Comparison of ENCODE assay signal across 8 cellular contexts in the genomic region with DNA sequence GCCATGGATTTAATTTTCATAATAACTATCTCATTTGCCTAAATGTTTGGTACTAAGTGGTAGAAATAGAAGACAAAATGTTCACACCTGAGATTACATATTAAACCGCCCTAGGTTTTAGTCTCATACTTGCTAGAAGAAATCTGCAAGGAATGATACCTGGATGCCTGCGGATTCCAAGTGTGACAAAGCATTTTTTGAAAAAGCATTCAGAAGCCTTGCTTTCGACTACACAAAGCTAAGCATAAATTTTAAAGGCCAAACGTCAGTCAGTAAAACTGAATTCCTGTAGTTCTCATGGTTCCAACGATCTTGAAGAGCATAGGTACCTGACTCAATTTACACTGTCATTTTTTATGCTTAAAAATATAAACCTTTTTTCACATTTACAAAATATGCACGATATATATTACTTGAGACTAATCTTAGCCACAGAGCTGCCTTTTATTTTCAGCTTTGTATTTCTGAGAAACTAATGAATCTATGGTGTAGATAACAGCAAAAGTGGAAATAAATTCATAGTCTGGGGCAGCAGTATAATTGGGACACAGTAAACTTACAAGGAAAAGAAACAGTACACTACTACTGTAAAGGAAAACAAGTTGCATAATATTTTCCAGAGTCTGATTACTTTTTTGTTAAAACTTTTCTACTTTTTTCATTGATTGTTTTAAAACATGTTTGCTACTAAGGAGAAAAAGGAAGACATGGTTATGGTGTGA. TPM values are rescaled to one million over a fixed set of nuclear protein-coding genes. Genes with fewer than 3 reads are reported as not detected.
DNase-seq lines count a peak whose midpoint lies in the region; ATAC-seq and TF ChIP-seq lines count a peak whose summit lies in the region.
"Had no signal": no experiment of that assay in that cellular context is flagged by ENCODE, and none has a peak within 500 bp of the region (broad histone marks: within the 10 kb centered on the region; RNA-seq: fewer than 3 reads in every experiment).

No MANE protein-coding gene starts in this region.

- peak overlapping the region; percentile 51; the same call in 1 of the 2 replicates for H3K4me3 ChIP-seq in GM08714 (ENCODE audit: low read length)
- H3K4me3 ChIP-seq in effector memory CD4-positive, alpha-beta T cell (ENCODE audit: insufficient read depth, low read depth, low read length, poor library complexity, severe bottlenecking): peak overlapping the region; percentile 60
- H3K4me3 ChIP-seq in prostate gland: peak overlapping the region in 1 of 2 donors; percentile 44

- ATAC-seq in GM21528 (IDR thresholded peaks at IDR 0.05; ENCODE audit: low FRiP score, unreplicated experiment) (no peak), HG03565 (IDR thresholded peaks at IDR 0.05; ENCODE audit: unreplicated experiment) (no peak)

- no peaks in the 10 kb centered on the region for H3K4me1 ChIP-seq in effector memory CD4-positive, alpha-beta T cell (ENCODE audit: control insufficient read depth, insufficient read depth, low read length, poor library complexity, severe bottlenecking)
- no peaks in the 10 kb centered on the region for H3K4me1 ChIP-seq in prostate gland (replicated peaks)

- H3K27me3 ChIP-seq in effector memory CD4-positive, alpha-beta T cell (replicated peaks; ENCODE audit: control insufficient read depth, insufficient read depth, low read length, poor library complexity, severe bottlenecking): no peaks in the 10 kb centered on the region
- no peaks in the 10 kb centered on the region for H3K27me3 ChIP-seq in prostate gland (replicated peaks; ENCODE audit: insufficient read depth)

- intact Hi-C loops in prostate gland (cut with DNase I): no loop called here

- no peak for TF ChIP-seq CTCF in prostate gland (IDR thresholded peaks at IDR 0.05)

- no peak for TF ChIP-seq POLR2A in prostate gland (IDR thresholded peaks at IDR 0.05)

- peak; percentile 53 for DNase-seq in OCI-M1 (lab: John Stamatoyannopoulos, UW)
- DNase-seq in effector memory CD4-positive, alpha-beta T cell: no peak
- DNase-seq in prostate gland (ENCODE audit: low spot score): no peak
- no peak for DNase-seq in SKM-1 (lab: John Stamatoyannopoulos, UW; ENCODE audit: unreplicated experiment)
- DNase-seq: left ventricle myocardium inferior had no signal

- no peaks in the 10 kb centered on the region for H3K36me3 ChIP-seq in effector memory CD4-positive, alpha-beta T cell (ENCODE audit: control insufficient read depth, insufficient read depth, low read length)
- no peaks in the 10 kb centered on the region for H3K36me3 ChIP-seq in prostate gland
- H3K36me3 ChIP-seq: left ventricle myocardium inferior had no signal

- peak overlapping the region; percentile 82 for H3K27ac ChIP-seq in effector memory CD4-positive, alpha-beta T cell (ENCODE audit: insufficient read depth, low read length, poor library complexity, severe bottlenecking)
- H3K27ac ChIP-seq in prostate gland: peak overlapping the region; percentile 64 to 72
- H3K27ac ChIP-seq: left ventricle myocardium inferior had no signal

- no peaks in the 10 kb centered on the region for H3K9me3 ChIP-seq in effector memory CD4-positive, alpha-beta T cell (ENCODE audit: control insufficient read depth, low read length)
- no peaks in the 10 kb centered on the region for H3K9me3 ChIP-seq in prostate gland

- WGBS in prostate gland: 80% methylated on average over 6 of the region's 6 CpGs

RNA-seq across cellular contexts. Expression of a gene that starts 1.2 kb away (rescaled TPM):
- total RNA-seq in prostate gland: 1 to 10 TPM; 1.0 to 1.7 TPM
- total RNA-seq: left ventricle myocardium inferior had no signal

RNA-seq across cellular contexts. Expression of a gene that starts 28.5 kb away (rescaled TPM):
- 100 to 1,000 TPM in 1 of 2 donors, 10 to 100 TPM in 1; 58.1 to 177 TPM for total RNA-seq in prostate gland
